ENCODE assay signal across 18 cellular contexts in the genomic region with DNA sequence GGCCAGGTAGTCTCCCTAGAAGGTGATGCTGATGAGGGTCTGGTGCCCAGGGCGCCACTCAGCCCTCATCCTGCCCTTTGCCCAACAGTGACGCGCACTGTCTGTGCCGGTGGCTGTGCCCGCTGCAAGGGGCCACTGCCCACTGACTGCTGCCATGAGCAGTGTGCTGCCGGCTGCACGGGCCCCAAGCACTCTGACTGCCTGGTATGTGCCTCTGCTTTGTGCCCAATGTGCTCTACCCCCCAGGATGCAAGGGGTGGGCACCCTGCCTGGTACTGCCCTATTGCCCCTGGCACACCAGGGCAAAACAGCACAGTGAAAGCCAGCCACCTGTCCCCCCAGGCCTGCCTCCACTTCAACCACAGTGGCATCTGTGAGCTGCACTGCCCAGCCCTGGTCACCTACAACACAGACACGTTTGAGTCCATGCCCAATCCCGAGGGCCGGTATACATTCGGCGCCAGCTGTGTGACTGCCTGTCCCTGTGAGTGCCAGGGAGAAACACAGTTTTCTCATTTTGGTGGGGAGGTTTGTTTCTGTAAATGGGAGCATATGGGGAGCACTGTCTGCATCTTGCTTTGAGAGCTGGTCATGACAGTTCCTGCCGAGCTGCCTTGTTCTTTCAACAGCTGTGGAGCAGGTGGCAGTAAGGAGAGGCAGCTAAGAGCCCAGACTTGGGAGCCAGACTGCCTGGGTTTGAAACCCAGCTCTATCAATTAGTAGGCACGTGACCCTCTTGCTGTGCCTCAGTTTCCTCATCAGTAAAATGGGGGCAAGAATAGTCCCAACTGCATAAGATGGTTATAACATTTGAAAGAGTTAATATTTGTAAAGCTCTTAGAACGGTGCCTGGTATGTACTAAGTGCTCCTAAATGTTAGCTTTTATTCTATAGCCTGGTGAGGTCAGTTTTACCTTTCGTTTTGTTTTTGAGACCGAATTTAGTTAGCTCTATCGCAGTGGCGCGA. TPM values are rescaled to one million over a fixed set of nuclear protein-coding genes. Genes with fewer than 3 reads are reported as not detected.
"Had no signal": no experiment of that assay in that cellular context is flagged by ENCODE, and none has a peak within 500 bp of the region (broad histone marks: within the 10 kb centered on the region; RNA-seq: fewer than 3 reads in every experiment).

No MANE protein-coding gene starts in this region.

- H3K4me3 Mint-ChIP-seq: activated CD8-positive, alpha-beta memory T cell treated with anti-CD3 and anti-CD28 coated beads, Interleukin-2, amount 10 ng/mL, durations not matched to agents 7 days and 5 days; nephron progenitor cell had no signal

- H3K27me3 ChIP-seq: body of pancreas, foreskin keratinocyte, stomach, testis, upper lobe of right lung had no signal

- H3K4me3 ChIP-seq: body of pancreas, coronary artery, stomach, testis, upper lobe of right lung had no signal

- H3K27ac ChIP-seq: body of pancreas, coronary artery, foreskin keratinocyte, stomach, testis, upper lobe of right lung had no signal

- H3K36me3 Mint-ChIP-seq: activated CD8-positive, alpha-beta memory T cell treated with anti-CD3 and anti-CD28 coated beads, Interleukin-2, amount 10 ng/mL, durations not matched to agents 7 days and 5 days had no signal

- DNase-seq: activated CD4-positive, alpha-beta T cell treated with anti-CD3 and anti-CD28 coated beads, Interleukin-2, amount 50 U/mL, for 48 hours; activated CD8-positive, alpha-beta memory T cell treated with anti-CD3 and anti-CD28 coated beads, Interleukin-2, amount 10 ng/mL, durations not matched to agents 7 days and 5 days; activated naive CD4-positive, alpha-beta T cell treated with anti-CD3 and anti-CD28 coated beads, Interleukin-2, amount 50 U/mL, for 16 hours; activated T-cell treated with anti-CD3 and anti-CD28 coated beads, Interleukin-2, amount 50 U/mL, for 1 hour; amniotic stem cell; body of pancreas; central memory CD4-positive, alpha-beta T cell; foreskin keratinocyte; mesendoderm; nephron progenitor cell; stomach; T-helper 9 cell; testis; upper lobe of right lung had no signal

- H3K9me3 ChIP-seq: body of pancreas, stomach, testis, upper lobe of right lung had no signal

- H3K4me1 ChIP-seq: testis had no signal

- ATAC-seq: activated CD4-positive, CD25-positive, alpha-beta regulatory T cell treated with anti-CD3 and anti-CD28 coated beads, Interleukin-2, amount 50 U/mL, for 24 hours; activated CD8-positive, alpha-beta memory T cell treated with anti-CD3 and anti-CD28 coated beads, Interleukin-2, amount 10 ng/mL, durations not matched to agents 7 days and 5 days; body of pancreas; foreskin keratinocyte; sciatic nerve; upper lobe of right lung had no signal

- H3K27ac Mint-ChIP-seq: activated CD8-positive, alpha-beta memory T cell treated with anti-CD3 and anti-CD28 coated beads, Interleukin-2, amount 10 ng/mL, durations not matched to agents 7 days and 5 days; activated T-helper 2 cell treated with anti-CD3 and anti-CD28 coated beads, Interferon-gamma antibody, Interleukin-2, Interleukin-4, amounts not matched to agents 10 μg/mL and 5 μg/mL and 100 μg/mL, durations not matched to agents 14 hours and 24 hours and 36 hours had no signal

- H3K9me3 Mint-ChIP-seq: activated T-helper 2 cell treated with anti-CD3 and anti-CD28 coated beads, Interferon-gamma antibody, Interleukin-2, Interleukin-4, amounts not matched to agents 10 μg/mL and 5 μg/mL and 100 μg/mL, durations not matched to agents 14 hours and 24 hours and 36 hours; nephron progenitor cell had no signal

- H3K27me3 Mint-ChIP-seq: activated CD8-positive, alpha-beta memory T cell treated with anti-CD3 and anti-CD28 coated beads, Interleukin-2, amount 10 ng/mL, durations not matched to agents 7 days and 5 days had no signal

RNA-seq across cellular contexts. Expression of gene PNMT, which starts 42.0 kb away (rescaled TPM):
- total RNA-seq: activated CD8-positive, alpha-beta memory T cell treated with anti-CD3 and anti-CD28 coated beads, Interleukin-2, amount 10 ng/mL, durations not matched to agents 7 days and 5 days; activated T-helper 2 cell treated with anti-CD3 and anti-CD28 coated beads, Interferon-gamma antibody, Interleukin-2, Interleukin-4, amounts not matched to agents 10 μg/mL and 5 μg/mL and 100 μg/mL, durations not matched to agents 14 hours and 24 hours and 36 hours; foreskin keratinocyte had no signal
